Comparison of ENCODE assay signal across 10 cellular contexts in the genomic region with DNA sequence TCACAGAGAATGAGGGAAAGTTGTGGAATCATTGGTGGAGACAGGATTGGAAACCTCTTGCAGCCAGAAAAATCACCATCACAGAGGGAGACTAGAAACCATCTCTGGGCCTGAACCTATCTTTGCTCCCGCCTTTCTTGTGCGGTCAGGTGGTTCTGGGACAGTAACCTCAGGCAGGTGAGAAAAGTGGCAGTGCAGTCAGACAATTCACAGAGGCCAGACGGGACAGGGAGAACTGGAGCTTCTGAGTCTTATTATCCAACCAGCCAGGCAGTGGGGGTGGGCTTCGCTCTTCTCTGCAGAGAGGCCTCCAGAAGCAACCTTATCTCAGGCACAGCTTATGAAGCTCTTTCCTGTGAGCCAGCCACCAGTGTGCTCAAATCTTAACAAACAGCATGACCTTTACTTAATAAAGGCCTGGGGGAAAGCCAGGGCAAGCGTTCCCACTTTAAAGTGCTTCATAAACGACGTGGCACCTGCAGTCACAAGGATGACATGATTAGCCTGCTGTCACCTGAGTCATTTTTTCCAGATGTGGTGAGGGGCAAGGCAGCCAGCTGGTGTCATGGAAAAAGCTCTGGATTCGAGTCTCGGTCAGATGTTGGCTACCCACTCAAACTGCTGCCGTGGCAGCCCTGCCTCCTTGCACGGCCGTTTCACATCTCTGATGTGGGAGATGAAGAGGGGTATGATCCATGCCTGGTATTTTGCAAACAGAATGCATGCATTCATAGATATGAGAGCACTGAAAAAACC.
DNase-seq lines count a peak whose midpoint lies in the region; ATAC-seq and TF ChIP-seq lines count a peak whose summit lies in the region.
"Had no signal": no experiment of that assay in that cellular context is flagged by ENCODE, and none has a peak within 500 bp of the region (broad histone marks: within the 10 kb centered on the region; RNA-seq: fewer than 3 reads in every experiment).

No MANE protein-coding gene starts in this region.

- H3K9me3 ChIP-seq in smooth muscle cell (replicated peaks; ENCODE audit: low read depth), result no peaks in the 10 kb centered on the region
- H3K9me3 ChIP-seq: gastroesophageal sphincter, thoracic aorta had no signal

- peak overlapping the region; percentile 61 for H3K27ac ChIP-seq in smooth muscle cell (ENCODE audit: low read depth)
- H3K27ac ChIP-seq: thoracic aorta had no signal

- H3K79me2 ChIP-seq in smooth muscle cell (ENCODE audit: low read depth), result no peaks in the 10 kb centered on the region

- peak overlapping the region; percentile 56 for H3K4me2 ChIP-seq in smooth muscle cell

- H3K27me3 ChIP-seq in smooth muscle cell (ENCODE audit: low read depth), result no peaks in the 10 kb centered on the region
- H3K27me3 ChIP-seq: gastroesophageal sphincter had no signal

- no peak overlapping the region for H3K9ac ChIP-seq in smooth muscle cell (ENCODE audit: low read depth)

- H2AFZ ChIP-seq in smooth muscle cell (ENCODE audit: low read depth), result no peak overlapping the region

- peaks cover 38% of the 10 kb centered on the region for H3K4me1 ChIP-seq in smooth muscle cell (ENCODE audit: low read depth)

- no peaks in the 10 kb centered on the region for H3K36me3 ChIP-seq in smooth muscle cell (ENCODE audit: low read depth)
- H3K36me3 ChIP-seq: gastroesophageal sphincter, thoracic aorta had no signal

- WGBS in smooth muscle cell (ENCODE audit: low lambda C conversion rate), result 22% methylated on average over 12 of the region's 12 CpGs

- ATAC-seq in HG03045 (IDR thresholded peaks at IDR 0.05; ENCODE audit: unreplicated experiment), result no peak
- no peak for ATAC-seq in GM21515 (IDR thresholded peaks at IDR 0.05; ENCODE audit: unreplicated experiment)

- H4K20me1 ChIP-seq in smooth muscle cell (ENCODE audit: low read depth), result no peaks in the 10 kb centered on the region

- peak; percentile 68 for DNase-seq in DMS53 treated with DMSO at 0.1 percent for 48 hours (lab: John Stamatoyannopoulos, UW; ENCODE audit: unreplicated experiment)
- DNase-seq in OCI-M2 (lab: John Stamatoyannopoulos, UW; ENCODE audit: unreplicated experiment), result peak; percentile 60
- peak; percentile 71 for DNase-seq in activated naive CD4-positive, alpha-beta T cell treated with anti-CD3 and anti-CD28 coated beads, Interleukin-2, amount 50 U/mL, for 16 hours
- no peak for DNase-seq in smooth muscle cell (lab: John Stamatoyannopoulos, UW; ENCODE audit: unreplicated experiment)
- DNase-seq in GM19240 (ENCODE audit: insufficient read length, low spot score), result no peak
- no peak for DNase-seq in EL

- H3F3A ChIP-seq in smooth muscle cell (ENCODE audit: low read depth), result peaks cover 17% of the 10 kb centered on the region

- TF ChIP-seq CTCF in smooth muscle cell (IDR thresholded peaks at IDR 0.05; ENCODE audit: borderline replicate concordance, insufficient read depth, poor library complexity, severe bottlenecking), result no peak

- no peak overlapping the region for H3K4me3 ChIP-seq in smooth muscle cell
- H3K4me3 ChIP-seq: gastroesophageal sphincter, thoracic aorta had no signal

Comparison
In these comparisons a context has a peak if more than half of its experiments do, and no peak if none do; other contexts are left out.
1. DNase-seq: peak in DMS53 treated with DMSO at 0.1 percent for 48 hours (single experiment), OCI-M2 (single experiment) and activated naive CD4-positive, alpha-beta T cell treated with anti-CD3 and anti-CD28 coated beads, Interleukin-2, amount 50 U/mL, for 16 hours (single experiment); none in smooth muscle cell (single experiment), GM19240 (single experiment) and EL (single experiment).